1 cellular context compared by ENCODE assay signal in the genomic region with DNA sequence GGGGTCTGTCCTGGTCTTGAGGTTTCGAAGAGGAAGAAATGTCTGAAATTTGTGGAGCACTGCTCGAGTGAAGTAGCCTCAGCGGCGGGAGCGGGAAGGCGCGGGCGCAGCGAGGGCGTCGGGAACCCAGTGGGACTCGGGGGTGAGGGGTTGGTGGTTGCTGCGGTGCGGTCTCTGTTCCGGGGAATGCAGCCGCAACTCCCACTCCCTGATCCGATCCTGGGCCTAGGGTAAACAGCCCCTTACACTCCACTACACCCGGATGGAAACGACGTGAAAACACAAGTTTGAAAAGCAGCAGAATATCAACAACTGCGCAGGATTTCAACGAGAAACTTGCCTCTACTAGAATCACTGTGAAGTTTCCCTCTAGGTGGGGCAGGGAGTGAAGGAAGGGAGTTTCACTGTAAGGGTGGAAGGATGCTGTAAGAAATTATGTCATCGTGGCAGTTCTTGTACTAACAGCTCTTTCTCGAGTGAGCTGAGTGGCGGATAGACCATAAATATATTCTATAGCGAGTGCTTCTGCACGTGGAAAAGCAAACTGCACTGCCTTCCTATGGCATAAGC.
TF ChIP-seq lines count a peak whose summit lies in the region.

No MANE protein-coding gene starts in this region.

TF ChIP-seq in neural cell, 6 proteins besides CTCF, POLR2A, EP300 and RAD21 (continued from another document):
- TF ChIP-seq, protein P1, sequence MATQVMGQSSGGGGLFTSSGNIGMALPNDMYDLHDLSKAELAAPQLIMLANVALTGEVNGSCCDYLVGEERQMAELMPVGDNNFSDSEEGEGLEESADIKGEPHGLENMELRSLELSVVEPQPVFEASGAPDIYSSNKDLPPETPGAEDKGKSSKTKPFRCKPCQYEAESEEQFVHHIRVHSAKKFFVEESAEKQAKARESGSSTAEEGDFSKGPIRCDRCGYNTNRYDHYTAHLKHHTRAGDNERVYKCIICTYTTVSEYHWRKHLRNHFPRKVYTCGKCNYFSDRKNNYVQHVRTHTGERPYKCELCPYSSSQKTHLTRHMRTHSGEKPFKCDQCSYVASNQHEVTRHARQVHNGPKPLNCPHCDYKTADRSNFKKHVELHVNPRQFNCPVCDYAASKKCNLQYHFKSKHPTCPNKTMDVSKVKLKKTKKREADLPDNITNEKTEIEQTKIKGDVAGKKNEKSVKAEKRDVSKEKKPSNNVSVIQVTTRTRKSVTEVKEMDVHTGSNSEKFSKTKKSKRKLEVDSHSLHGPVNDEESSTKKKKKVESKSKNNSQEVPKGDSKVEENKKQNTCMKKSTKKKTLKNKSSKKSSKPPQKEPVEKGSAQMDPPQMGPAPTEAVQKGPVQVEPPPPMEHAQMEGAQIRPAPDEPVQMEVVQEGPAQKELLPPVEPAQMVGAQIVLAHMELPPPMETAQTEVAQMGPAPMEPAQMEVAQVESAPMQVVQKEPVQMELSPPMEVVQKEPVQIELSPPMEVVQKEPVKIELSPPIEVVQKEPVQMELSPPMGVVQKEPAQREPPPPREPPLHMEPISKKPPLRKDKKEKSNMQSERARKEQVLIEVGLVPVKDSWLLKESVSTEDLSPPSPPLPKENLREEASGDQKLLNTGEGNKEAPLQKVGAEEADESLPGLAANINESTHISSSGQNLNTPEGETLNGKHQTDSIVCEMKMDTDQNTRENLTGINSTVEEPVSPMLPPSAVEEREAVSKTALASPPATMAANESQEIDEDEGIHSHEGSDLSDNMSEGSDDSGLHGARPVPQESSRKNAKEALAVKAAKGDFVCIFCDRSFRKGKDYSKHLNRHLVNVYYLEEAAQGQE (IDR thresholded peaks at IDR 0.05; ENCODE audit: borderline replicate concordance): peak; percentile 6
